Comparison of ENCODE assay signal across 9 cellular contexts in genomic region chr2:174004900-174005605, GRCh38. TPM values are rescaled to one million over a fixed set of nuclear protein-coding genes. Genes with fewer than 3 reads are reported as not detected.
DNase-seq lines count a peak whose midpoint lies in the region; ATAC-seq, FAIRE-seq and TF ChIP-seq lines count a peak whose summit lies in the region.
"Had no signal": no experiment of that assay in that cellular context is flagged by ENCODE, and none has a peak within 500 bp of the region (broad histone marks: within the 10 kb centered on the region; RNA-seq: fewer than 3 reads in every experiment).

No MANE protein-coding gene starts in this region.

- no peak overlapping the region for H3K9ac ChIP-seq in kidney (ENCODE audit: low read length in 2 of 2)

- peak; percentile 29 for DNase-seq in activated T-cell treated with anti-CD3 and anti-CD28 coated beads for 48 hours (ENCODE audit: low read depth)
- no peak for DNase-seq in activated T-cell treated with anti-CD3 and anti-CD28 coated beads, Interleukin-2, amount 50 U/mL, for 24 hours
- peak; percentile 42 for DNase-seq in HTR-8/SVneo (ENCODE audit: insufficient read length, low spot score)
- DNase-seq in fibroblast of peridontal ligament (ENCODE audit: extremely low read depth): peak; percentile 69
- peak; percentile 46 for DNase-seq in thoracic aorta (ENCODE audit: low spot score)
- DNase-seq in NCI-H1436 (lab: John Stamatoyannopoulos, UW): no peak
- DNase-seq in kidney: no peak
- DNase-seq in NCI-H446 treated with DMSO at 0.1 percent for 48 hours (lab: John Stamatoyannopoulos, UW): no peak

- FAIRE-seq in HTR-8/SVneo (lab: Jason Lieb, UNC) (no peak), kidney (lab: Jason Lieb, UNC) (no peak)

- H3K9me3 Mint-ChIP-seq in activated T-cell treated with anti-CD3 and anti-CD28 coated beads, Interleukin-2, amount 50 U/mL, for 24 hours: no peaks in the 10 kb centered on the region
- H3K9me3 Mint-ChIP-seq: CD14-positive monocyte had no signal

- no peaks in the 10 kb centered on the region for H3K9me3 ChIP-seq in thoracic aorta
- H3K9me3 ChIP-seq in kidney (ENCODE audit: control insufficient read depth in 1 of 2, low read length in 2 of 2): no peaks in the 10 kb centered on the region

- peaks cover 12% of the 10 kb centered on the region for H3K4me1 Mint-ChIP-seq in activated T-cell treated with anti-CD3 and anti-CD28 coated beads, Interleukin-2, amount 50 U/mL, for 24 hours (ENCODE audit: low read depth)

- no peaks in the 10 kb centered on the region for H3K27me3 Mint-ChIP-seq in activated T-cell treated with anti-CD3 and anti-CD28 coated beads, Interleukin-2, amount 50 U/mL, for 24 hours

- peak; percentile 66 for ATAC-seq in thoracic aorta (ENCODE audit: insufficient number of reproducible peaks, low FRiP score, low read depth)

- H3K4me3 Mint-ChIP-seq in activated T-cell treated with anti-CD3 and anti-CD28 coated beads, Interleukin-2, amount 50 U/mL, for 24 hours: no peak overlapping the region
- H3K4me3 Mint-ChIP-seq: CD14-positive monocyte had no signal

- H3K4me3 ChIP-seq in thoracic aorta (peak overlapping the region; percentile 8), kidney (ENCODE audit: low read length in 2 of 2) (no peak overlapping the region)

- H3K36me3 ChIP-seq in thoracic aorta: no peaks in the 10 kb centered on the region
- H3K36me3 ChIP-seq in kidney (ENCODE audit: control insufficient read depth in 1 of 2, insufficient read depth in 2 of 2, low read length in 2 of 2): no peaks in the 10 kb centered on the region

- H3K27me3 ChIP-seq in thoracic aorta (replicated peaks; ENCODE audit: insufficient read depth): no peaks in the 10 kb centered on the region

- intact Hi-C loops in kidney (cut with DNase I): no loop called here

- no peaks in the 10 kb centered on the region for H3K36me3 Mint-ChIP-seq in activated T-cell treated with anti-CD3 and anti-CD28 coated beads, Interleukin-2, amount 50 U/mL, for 24 hours (ENCODE audit: low read depth)

- H3K27ac ChIP-seq in thoracic aorta: peak overlapping the region; percentile 70 to 80
- no peak overlapping the region for H3K27ac ChIP-seq in kidney (ENCODE audit: low read depth in 2 of 2, low read length in 2 of 2)

- H3K27ac Mint-ChIP-seq in activated T-cell treated with anti-CD3 and anti-CD28 coated beads, Interleukin-2, amount 50 U/mL, for 24 hours: no peak overlapping the region

- peaks cover 22 to 68% of the 10 kb centered on the region in 2 donors for H3K4me1 ChIP-seq in thoracic aorta (ENCODE audit: control insufficient read depth in 1 of 2, low read depth in 2 of 2)
- no peaks in the 10 kb centered on the region for H3K4me1 ChIP-seq in kidney (ENCODE audit: control insufficient read depth in 1 of 2, insufficient read depth in 1 of 2, low read depth in 1 of 2, low read length in 2 of 2)

- no peak for TF ChIP-seq CTCF in thoracic aorta (IDR thresholded peaks at IDR 0.05)
- no peak for TF ChIP-seq CTCF in kidney (IDR thresholded peaks at IDR 0.05; ENCODE audit: borderline replicate concordance, extremely low read depth, insufficient read depth)

RNA-seq across cellular contexts. Expression of gene SP3, which starts 39.9 kb away (rescaled TPM):
- total RNA-seq in thoracic aorta (10 to 100 TPM; 70.0 to 74.4 TPM), kidney (86.2 TPM)
- 14.5 TPM for polyA plus RNA-seq in kidney (ENCODE audit: insufficient read depth, low read depth, low replicate concordance)

Comparison
In these comparisons a context has a peak if more than half of its experiments do, and no peak if none do; other contexts are left out.
1. DNase-seq: peak in activated T-cell treated with anti-CD3 and anti-CD28 coated beads for 48 hours (single experiment), HTR-8/SVneo (single experiment), fibroblast of peridontal ligament (single experiment) and thoracic aorta (single experiment); none in activated T-cell treated with anti-CD3 and anti-CD28 coated beads, Interleukin-2, amount 50 U/mL, for 24 hours (single experiment), NCI-H1436 (single experiment), kidney (single experiment) and NCI-H446 treated with DMSO at 0.1 percent for 48 hours (single experiment).
2. H3K27ac ChIP-seq: peak in thoracic aorta (2 of 2); none in kidney (0 of 2).